In genomic region chr1:248837794-248838356, GRCh38 we compare ENCODE assay signal across 8 cellular contexts. TPM values are rescaled to one million over a fixed set of nuclear protein-coding genes. Genes with fewer than 3 reads are reported as not detected.
DNase-seq lines count a peak whose midpoint lies in the region; ATAC-seq and TF ChIP-seq lines count a peak whose summit lies in the region.

TSS of gene ZNF672 (plus strand) at chr1:248838224. CDS start at chr1:248847275, 9,051 bp downstream.

- H3K9me3 Mint-ChIP-seq in CD4-positive, alpha-beta memory T cell = no peaks in the 10 kb centered on the region

- H3K4me3 ChIP-seq in CD4-positive, alpha-beta memory T cell (ENCODE audit: low read length in 2 of 2) = peak within 1 kb of the TSS; percentile 64 to 87
- H3K4me3 ChIP-seq in right lobe of liver = peak within 1 kb of the TSS; percentile 83 to 95 (median 85)

- CTCF ChIA-PET in CD4-positive, alpha-beta memory T cell (lab: Charles Lee; ENCODE audit: partially characterized antibody) = interaction anchor here (4.3 to 4.9 kb wide), 2 partner anchors 11 to 21 kb away, joined by 54 to 58 read pairs; partner anchors contain the start of genes SH3BP5L and ZNF692

- peaks cover 36% of the 10 kb centered on the region for H3K4me1 ChIP-seq in CD4-positive, alpha-beta memory T cell (ENCODE audit: insufficient read depth, low read length)
- peaks cover 0 to 17% (median 4%) of the 10 kb centered on the region in 4 donors for H3K4me1 ChIP-seq in right lobe of liver

- H3K36me3 Mint-ChIP-seq in CD4-positive, alpha-beta memory T cell = peaks cover 0 to 8% of the 10 kb centered on the region in 2 donors

- POLR2A ChIA-PET in CD4-positive, alpha-beta memory T cell (lab: Charles Lee; ENCODE audit: partially characterized antibody) = interaction anchor here (0.8 to 7.0 kb wide), 10 partner anchors 9 to 69 kb away, joined by 3 to 210 read pairs (median 5); partner anchors contain the start of genes PGBD2, SH3BP5L and ZNF692

- TF ChIP-seq POLR2A in right lobe of liver (IDR thresholded peaks at IDR 0.05) = peak; percentile 35

- H3K9me3 ChIP-seq in CD4-positive, alpha-beta memory T cell (ENCODE audit: control insufficient read depth in 1 of 2, low read length in 2 of 2) = no peaks in the 10 kb centered on the region
- no peaks in the 10 kb centered on the region for H3K9me3 ChIP-seq in right lobe of liver

- H3K27me3 ChIP-seq in CD4-positive, alpha-beta memory T cell (ENCODE audit: insufficient read depth, low read length) = no peaks in the 10 kb centered on the region
- no peaks in the 10 kb centered on the region for H3K27me3 ChIP-seq in right lobe of liver

- intact Hi-C loops in CD4-positive, alpha-beta memory T cell (cut with micrococcal nuclease) = loop anchor here (1.0 kb wide), 4 partner anchors 12 to 68 kb away; partner anchors contain the start of genes PGBD2 and ZNF692
- intact Hi-C loops in right lobe of liver (cut with DNase I) = no loop called here

- peak within 1 kb of the TSS in 6 of 7 donors; percentile 96 to 99 (median 99) for H3K27ac Mint-ChIP-seq in CD4-positive, alpha-beta memory T cell

- peak within 1 kb of the TSS; percentile 97 for H3K27ac ChIP-seq in CD4-positive, alpha-beta memory T cell (ENCODE audit: low read depth, low read length)
- peak within 1 kb of the TSS; percentile 99 to 100 (median 99) for H3K27ac ChIP-seq in right lobe of liver

- H3K4me3 Mint-ChIP-seq in CD4-positive, alpha-beta memory T cell = peak within 1 kb of the TSS in 2 of 8 donors; percentile 95 to 99

- peak; percentile 82 for ATAC-seq in GM19455 (IDR thresholded peaks at IDR 0.05; ENCODE audit: unreplicated experiment)
- peak; percentile 89 to 95 (median 91) for ATAC-seq in right lobe of liver

- 0% methylated on average over 8 of the region's 48 CpGs for WGBS in right lobe of liver (ENCODE audit: insufficient coverage, low coverage, low lambda C conversion rate, missing lambda C conversion rate)

- H3K27me3 Mint-ChIP-seq in CD4-positive, alpha-beta memory T cell = peaks cover 3 to 4% of the 10 kb centered on the region in 2 donors

- no peak for TF ChIP-seq CTCF in right lobe of liver (IDR thresholded peaks at IDR 0.05)

- peak; percentile 92 to 95 (median 93) for DNase-seq in CD4-positive, alpha-beta memory T cell
- peak; percentile 99 for DNase-seq in HK-2 (ENCODE audit: unreplicated experiment)
- peak; percentile 96 for DNase-seq in NCI-H82 treated with DMSO at 0.1 percent for 48 hours (lab: John Stamatoyannopoulos, UW; ENCODE audit: unreplicated experiment)
- DNase-seq in activated CD4-positive, alpha-beta T cell treated with anti-CD3 and anti-CD28 coated beads, Interleukin-2, amount 50 U/mL, for 48 hours = peak; percentile 94 to 96
- DNase-seq in dermis microvascular lymphatic vessel endothelial cell (ENCODE audit: low read depth in 2 of 2) = peak; percentile 94 to 98
- peak; percentile 99 for DNase-seq in right lobe of liver
- DNase-seq in stimulated activated CD4-positive, alpha-beta T cell treated with anti-CD3 and anti-CD28 coated beads, Interleukin-4, amount 100 ng/mL, for 24 hours = peak; percentile 94

- H3K4me1 Mint-ChIP-seq in CD4-positive, alpha-beta memory T cell = peaks cover 13 to 36% (median 24%) of the 10 kb centered on the region in 4 donors

- H3K36me3 ChIP-seq in CD4-positive, alpha-beta memory T cell (ENCODE audit: insufficient read depth, low read length) = no peaks in the 10 kb centered on the region
- no peaks in the 10 kb centered on the region for H3K36me3 ChIP-seq in right lobe of liver

RNA-seq across cellular contexts. Expression of gene ZNF672, which starts in this region (rescaled TPM):
- total RNA-seq in CD4-positive, alpha-beta memory T cell = 10 to 100 TPM; 39.7 to 42.8 TPM
- polyA plus RNA-seq in CD4-positive, alpha-beta memory T cell = 10 to 100 TPM; 12.4 to 29.2 TPM
- 15.9 and 22.9 TPM in 2 replicates for total RNA-seq in dermis microvascular lymphatic vessel endothelial cell
- total RNA-seq in right lobe of liver = 10 to 100 TPM; 16.9 to 24.3 (median 19.4) TPM

Comparison
In these comparisons a context has a peak if more than half of its experiments do, and no peak if none do; other contexts are left out.
1. Peak in every context shown above with its lines: DNase-seq, ATAC-seq, H3K4me3 ChIP-seq and H3K27ac ChIP-seq.